In the genomic region with DNA sequence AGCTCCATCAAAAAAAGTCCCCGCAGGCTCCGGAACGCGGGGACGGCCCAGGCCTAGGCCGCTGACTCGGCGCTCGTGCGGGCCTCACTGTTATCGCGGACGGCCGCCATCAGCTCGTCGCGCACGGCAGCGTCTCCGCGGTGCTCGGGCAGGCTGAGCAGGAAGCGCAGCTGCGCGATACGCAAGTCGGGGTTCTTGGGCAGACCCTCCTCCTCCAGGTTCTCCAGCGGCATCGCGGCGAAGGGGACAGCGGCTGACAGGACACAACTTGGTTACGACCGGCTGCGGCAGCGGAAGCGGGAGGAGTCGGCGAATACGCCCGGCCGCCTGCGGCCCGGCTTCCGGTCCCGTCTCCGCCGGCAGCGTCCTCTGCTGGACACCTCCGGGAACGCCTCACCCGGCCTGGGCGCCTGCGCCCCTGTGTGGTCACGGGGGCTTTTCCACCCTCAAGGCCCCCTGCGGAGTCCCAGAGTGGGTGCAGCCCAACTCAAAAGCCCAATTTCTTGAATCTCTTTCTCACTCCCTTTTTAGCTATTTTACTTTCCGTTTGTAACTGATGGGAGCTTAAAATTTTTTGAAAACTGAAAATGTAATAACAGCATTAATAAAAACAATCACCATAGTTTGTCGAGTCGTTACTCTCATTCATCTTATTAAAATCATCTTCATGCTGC, we compare ENCODE assay signal across 1 cellular context.
A peak's percentile ranks its signal among the peaks of the same experiment; 100 is the strongest.
TF ChIP-seq lines count a peak whose summit lies in the region.

A gene (minus strand): TSS at position 308 of the 674 bp plus-strand sequence. CDS start 75 bp downstream, at position 233.

TF ChIP-seq in HEK293, 187 proteins besides CTCF, POLR2A, EP300 and RAD21 (continued from another document):
- TF ChIP-seq, protein P1, sequence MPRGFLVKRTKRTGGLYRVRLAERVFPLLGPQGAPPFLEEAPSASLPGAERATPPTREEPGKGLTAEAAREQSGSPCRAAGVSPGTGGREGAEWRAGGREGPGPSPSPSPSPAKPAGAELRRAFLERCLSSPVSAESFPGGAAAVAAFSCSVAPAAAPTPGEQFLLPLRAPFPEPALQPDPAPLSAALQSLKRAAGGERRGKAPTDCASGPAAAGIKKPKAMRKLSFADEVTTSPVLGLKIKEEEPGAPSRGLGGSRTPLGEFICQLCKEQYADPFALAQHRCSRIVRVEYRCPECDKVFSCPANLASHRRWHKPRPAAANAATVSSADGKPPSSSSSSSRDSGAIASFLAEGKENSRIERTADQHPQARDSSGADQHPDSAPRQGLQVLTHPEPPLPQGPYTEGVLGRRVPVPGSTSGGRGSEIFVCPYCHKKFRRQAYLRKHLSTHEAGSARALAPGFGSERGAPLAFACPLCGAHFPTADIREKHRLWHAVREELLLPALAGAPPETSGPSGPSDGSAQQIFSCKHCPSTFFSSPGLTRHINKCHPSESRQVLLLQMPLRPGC (tag by site-specific recombination; IDR thresholded peaks at IDR 0.05) = no peak
- peak; percentile 70 for TF ChIP-seq SP3 (tag by site-specific recombination; IDR thresholded peaks at IDR 0.05)
- TF ChIP-seq, protein P2, sequence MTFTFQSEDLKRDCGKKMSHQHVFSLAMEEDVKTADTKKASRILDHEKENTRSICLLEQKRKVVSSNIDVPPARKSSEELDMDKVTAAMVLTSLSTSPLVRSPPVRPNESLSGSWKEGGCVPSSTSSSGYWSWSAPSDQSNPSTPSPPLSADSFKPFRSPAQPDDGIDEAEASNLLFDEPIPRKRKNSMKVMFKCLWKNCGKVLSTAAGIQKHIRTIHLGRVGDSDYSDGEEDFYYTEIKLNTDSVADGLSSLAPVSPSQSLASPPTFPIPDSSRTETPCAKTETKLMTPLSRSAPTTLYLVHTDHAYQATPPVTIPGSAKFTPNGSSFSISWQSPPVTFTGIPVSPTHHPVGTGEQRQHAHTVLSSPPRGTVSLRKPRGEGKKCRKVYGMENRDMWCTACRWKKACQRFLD (tag by site-specific recombination; IDR thresholded peaks at IDR 0.05) = no peak
- no peak for TF ChIP-seq ZNF544 (tag by site-specific recombination; IDR thresholded peaks at IDR 0.05)
- peak; percentile 22; the same call in 1 of the 2 replicates for TF ChIP-seq ZNF654 (tag by site-specific recombination; IDR thresholded peaks at IDR 0.05; ENCODE audit: low read depth)
- TF ChIP-seq FEZF1 (tag by site-specific recombination; IDR thresholded peaks at IDR 0.05) = no peak
- 0 out of 2 replicates have a peak, but pooled peaks have one; percentile 12 for TF ChIP-seq ZFP69B (tag by site-specific recombination; IDR thresholded peaks at IDR 0.05)
- TF ChIP-seq, protein P3, sequence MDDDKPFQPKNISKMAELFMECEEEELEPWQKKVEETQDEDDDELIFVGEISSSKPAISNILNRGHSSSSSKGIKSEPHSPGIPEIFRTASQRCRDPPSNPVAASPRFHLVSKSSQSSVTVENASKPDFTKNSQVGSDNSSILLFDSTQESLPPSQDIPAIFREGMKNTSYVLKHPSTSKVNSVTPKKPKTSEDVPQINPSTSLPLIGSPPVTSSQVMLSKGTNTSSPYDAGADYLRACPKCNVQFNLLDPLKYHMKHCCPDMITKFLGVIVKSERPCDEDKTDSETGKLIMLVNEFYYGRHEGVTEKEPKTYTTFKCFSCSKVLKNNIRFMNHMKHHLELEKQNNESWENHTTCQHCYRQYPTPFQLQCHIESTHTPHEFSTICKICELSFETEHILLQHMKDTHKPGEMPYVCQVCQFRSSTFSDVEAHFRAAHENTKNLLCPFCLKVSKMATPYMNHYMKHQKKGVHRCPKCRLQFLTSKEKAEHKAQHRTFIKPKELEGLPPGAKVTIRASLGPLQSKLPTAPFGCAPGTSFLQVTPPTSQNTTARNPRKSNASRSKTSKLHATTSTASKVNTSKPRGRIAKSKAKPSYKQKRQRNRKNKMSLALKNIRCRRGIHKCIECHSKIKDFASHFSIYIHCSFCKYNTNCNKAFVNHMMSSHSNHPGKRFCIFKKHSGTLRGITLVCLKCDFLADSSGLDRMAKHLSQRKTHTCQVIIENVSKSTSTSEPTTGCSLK (tag by site-specific recombination; IDR thresholded peaks at IDR 0.05) = no peak
- TF ChIP-seq, protein P4, sequence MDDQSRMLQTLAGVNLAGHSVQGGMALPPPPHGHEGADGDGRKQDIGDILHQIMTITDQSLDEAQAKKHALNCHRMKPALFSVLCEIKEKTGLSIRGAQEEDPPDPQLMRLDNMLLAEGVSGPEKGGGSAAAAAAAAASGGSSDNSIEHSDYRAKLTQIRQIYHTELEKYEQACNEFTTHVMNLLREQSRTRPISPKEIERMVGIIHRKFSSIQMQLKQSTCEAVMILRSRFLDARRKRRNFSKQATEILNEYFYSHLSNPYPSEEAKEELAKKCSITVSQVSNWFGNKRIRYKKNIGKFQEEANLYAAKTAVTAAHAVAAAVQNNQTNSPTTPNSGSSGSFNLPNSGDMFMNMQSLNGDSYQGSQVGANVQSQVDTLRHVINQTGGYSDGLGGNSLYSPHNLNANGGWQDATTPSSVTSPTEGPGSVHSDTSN (CRISPR knock-in tag; IDR thresholded peaks at IDR 0.05) = peak; percentile 78
- peak; percentile 88 for TF ChIP-seq ZFP37 (tag by site-specific recombination; IDR thresholded peaks at IDR 0.05)
- TF ChIP-seq, protein P5, sequence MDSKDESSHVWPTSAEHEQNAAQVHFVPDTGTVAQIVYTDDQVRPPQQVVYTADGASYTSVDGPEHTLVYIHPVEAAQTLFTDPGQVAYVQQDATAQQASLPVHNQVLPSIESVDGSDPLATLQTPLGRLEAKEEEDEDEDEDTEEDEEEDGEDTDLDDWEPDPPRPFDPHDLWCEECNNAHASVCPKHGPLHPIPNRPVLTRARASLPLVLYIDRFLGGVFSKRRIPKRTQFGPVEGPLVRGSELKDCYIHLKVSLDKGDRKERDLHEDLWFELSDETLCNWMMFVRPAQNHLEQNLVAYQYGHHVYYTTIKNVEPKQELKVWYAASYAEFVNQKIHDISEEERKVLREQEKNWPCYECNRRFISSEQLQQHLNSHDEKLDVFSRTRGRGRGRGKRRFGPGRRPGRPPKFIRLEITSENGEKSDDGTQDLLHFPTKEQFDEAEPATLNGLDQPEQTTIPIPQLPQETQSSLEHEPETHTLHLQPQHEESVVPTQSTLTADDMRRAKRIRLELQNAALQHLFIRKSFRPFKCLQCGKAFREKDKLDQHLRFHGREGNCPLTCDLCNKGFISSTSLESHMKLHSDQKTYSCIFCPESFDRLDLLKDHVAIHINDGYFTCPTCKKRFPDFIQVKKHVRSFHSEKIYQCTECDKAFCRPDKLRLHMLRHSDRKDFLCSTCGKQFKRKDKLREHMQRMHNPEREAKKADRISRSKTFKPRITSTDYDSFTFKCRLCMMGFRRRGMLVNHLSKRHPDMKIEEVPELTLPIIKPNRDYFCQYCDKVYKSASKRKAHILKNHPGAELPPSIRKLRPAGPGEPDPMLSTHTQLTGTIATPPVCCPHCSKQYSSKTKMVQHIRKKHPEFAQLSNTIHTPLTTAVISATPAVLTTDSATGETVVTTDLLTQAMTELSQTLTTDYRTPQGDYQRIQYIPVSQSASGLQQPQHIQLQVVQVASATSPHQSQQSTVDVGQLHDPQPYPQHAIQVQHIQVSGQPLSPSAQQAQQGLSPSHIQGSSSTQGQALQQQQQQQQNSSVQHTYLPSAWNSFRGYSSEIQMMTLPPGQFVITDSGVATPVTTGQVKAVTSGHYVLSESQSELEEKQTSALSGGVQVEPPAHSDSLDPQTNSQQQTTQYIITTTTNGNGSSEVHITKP (tag by site-specific recombination; IDR thresholded peaks at IDR 0.05) = peak; percentile 70
- TF ChIP-seq ZNF664 (tag by site-specific recombination; IDR thresholded peaks at IDR 0.05) = no peak
- TF ChIP-seq ZBTB8A (tag by site-specific recombination; IDR thresholded peaks at IDR 0.05) = peak; percentile 74
- no peak for TF ChIP-seq KLF9 (tag by site-specific recombination; IDR thresholded peaks at IDR 0.05; ENCODE audit: low read depth)
- no peak for TF ChIP-seq ZNF211 (tag by site-specific recombination; IDR thresholded peaks at IDR 0.05; ENCODE audit: low read depth)
- no peak for TF ChIP-seq MEIS1 (CRISPR knock-in tag; IDR thresholded peaks at IDR 0.05; ENCODE audit: borderline replicate concordance)
- 0 out of 2 replicates have a peak, but pooled peaks have one; percentile 19 for TF ChIP-seq ZNF843 (tag by site-specific recombination; IDR thresholded peaks at IDR 0.05)
- TF ChIP-seq, protein P6, sequence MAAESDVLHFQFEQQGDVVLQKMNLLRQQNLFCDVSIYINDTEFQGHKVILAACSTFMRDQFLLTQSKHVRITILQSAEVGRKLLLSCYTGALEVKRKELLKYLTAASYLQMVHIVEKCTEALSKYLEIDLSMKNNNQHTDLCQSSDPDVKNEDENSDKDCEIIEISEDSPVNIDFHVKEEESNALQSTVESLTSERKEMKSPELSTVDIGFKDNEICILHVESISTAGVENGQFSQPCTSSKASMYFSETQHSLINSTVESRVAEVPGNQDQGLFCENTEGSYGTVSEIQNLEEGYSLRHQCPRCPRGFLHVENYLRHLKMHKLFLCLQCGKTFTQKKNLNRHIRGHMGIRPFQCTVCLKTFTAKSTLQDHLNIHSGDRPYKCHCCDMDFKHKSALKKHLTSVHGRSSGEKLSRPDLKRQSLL (tag by site-specific recombination; IDR thresholded peaks at IDR 0.05) = no peak
- TF ChIP-seq ZNF366 (tag by site-specific recombination; conservative IDR thresholded peaks at IDR 0.05) = no peak
- TF ChIP-seq, protein P7, sequence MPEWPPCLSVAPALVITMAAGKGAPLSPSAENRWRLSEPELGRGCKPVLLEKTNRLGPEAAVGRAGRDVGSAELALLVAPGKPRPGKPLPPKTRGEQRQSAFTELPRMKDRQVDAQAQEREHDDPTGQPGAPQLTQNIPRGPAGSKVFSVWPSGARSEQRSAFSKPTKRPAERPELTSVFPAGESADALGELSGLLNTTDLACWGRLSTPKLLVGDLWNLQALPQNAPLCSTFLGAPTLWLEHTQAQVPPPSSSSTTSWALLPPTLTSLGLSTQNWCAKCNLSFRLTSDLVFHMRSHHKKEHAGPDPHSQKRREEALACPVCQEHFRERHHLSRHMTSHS (tag by site-specific recombination; IDR thresholded peaks at IDR 0.05) = no peak
- TF ChIP-seq, protein P8, sequence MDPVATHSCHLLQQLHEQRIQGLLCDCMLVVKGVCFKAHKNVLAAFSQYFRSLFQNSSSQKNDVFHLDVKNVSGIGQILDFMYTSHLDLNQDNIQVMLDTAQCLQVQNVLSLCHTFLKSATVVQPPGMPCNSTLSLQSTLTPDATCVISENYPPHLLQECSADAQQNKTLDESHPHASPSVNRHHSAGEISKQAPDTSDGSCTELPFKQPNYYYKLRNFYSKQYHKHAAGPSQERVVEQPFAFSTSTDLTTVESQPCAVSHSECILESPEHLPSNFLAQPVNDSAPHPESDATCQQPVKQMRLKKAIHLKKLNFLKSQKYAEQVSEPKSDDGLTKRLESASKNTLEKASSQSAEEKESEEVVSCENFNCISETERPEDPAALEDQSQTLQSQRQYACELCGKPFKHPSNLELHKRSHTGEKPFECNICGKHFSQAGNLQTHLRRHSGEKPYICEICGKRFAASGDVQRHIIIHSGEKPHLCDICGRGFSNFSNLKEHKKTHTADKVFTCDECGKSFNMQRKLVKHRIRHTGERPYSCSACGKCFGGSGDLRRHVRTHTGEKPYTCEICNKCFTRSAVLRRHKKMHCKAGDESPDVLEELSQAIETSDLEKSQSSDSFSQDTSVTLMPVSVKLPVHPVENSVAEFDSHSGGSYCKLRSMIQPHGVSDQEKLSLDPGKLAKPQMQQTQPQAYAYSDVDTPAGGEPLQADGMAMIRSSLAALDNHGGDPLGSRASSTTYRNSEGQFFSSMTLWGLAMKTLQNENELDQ (tag by site-specific recombination; IDR thresholded peaks at IDR 0.05; ENCODE audit: low read depth) = no peak
- TF ChIP-seq, protein P9, sequence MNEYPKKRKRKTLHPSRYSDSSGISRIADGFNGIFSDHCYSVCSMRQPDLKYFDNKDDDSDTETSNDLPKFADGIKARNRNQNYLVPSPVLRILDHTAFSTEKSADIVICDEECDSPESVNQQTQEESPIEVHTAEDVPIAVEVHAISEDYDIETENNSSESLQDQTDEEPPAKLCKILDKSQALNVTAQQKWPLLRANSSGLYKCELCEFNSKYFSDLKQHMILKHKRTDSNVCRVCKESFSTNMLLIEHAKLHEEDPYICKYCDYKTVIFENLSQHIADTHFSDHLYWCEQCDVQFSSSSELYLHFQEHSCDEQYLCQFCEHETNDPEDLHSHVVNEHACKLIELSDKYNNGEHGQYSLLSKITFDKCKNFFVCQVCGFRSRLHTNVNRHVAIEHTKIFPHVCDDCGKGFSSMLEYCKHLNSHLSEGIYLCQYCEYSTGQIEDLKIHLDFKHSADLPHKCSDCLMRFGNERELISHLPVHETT (tag by site-specific recombination; IDR thresholded peaks at IDR 0.05) = 0 out of 2 replicates have a peak, but pooled peaks have one; percentile 49
- no peak for TF ChIP-seq ZNF292 (tag by site-specific recombination; IDR thresholded peaks at IDR 0.05; ENCODE audit: borderline replicate concordance, low read depth)
- no peak for TF ChIP-seq ZNF747 (tag by site-specific recombination; IDR thresholded peaks at IDR 0.05)
